Comparison of ENCODE assay signal across 8 cellular contexts in genomic region chr10:87863951-87864496, GRCh38. TPM values are rescaled to one million over a fixed set of nuclear protein-coding genes. Genes with fewer than 3 reads are reported as not detected.
DNase-seq lines count a peak whose midpoint lies in the region; ATAC-seq, FAIRE-seq and TF ChIP-seq lines count a peak whose summit lies in the region.
"Not testable (repeated sequence)": the region's sequence is repeated elsewhere in the genome, so short reads cannot be mapped to it uniquely, and the experiment has no call there.

No MANE protein-coding gene starts in this region.

- not testable (repeated sequence) for H3K27me3 ChIP-seq in GM12878 (replicated peaks in 1 of 2; ENCODE audit: control insufficient read depth in 2 of 2, insufficient read depth in 2 of 2, low read length in 1 of 2); skeletal muscle tissue (ENCODE audit: control insufficient read depth in 3 of 3, insufficient read depth in 3 of 3, low read length in 3 of 3)

- not testable (repeated sequence) for TF ChIP-seq EP300 in A549 (IDR thresholded peaks at IDR 0.05); GM12878 (IDR thresholded peaks at IDR 0.05; ENCODE audit: borderline replicate concordance in 1 of 2, control insufficient read depth in 1 of 2, low read depth in 2 of 2, low read length in 2 of 2)

- not testable (repeated sequence) for H2AFZ ChIP-seq in GM12878 (ENCODE audit: control insufficient read depth, low read depth, low read length)

- in situ Hi-C loops in GM12878 (cut with MboI): loop anchor here (5.0 to 10.0 kb wide), 5 partner anchors 201 to 688 kb away; no protein-coding TSS in a partner anchor

- not testable (repeated sequence) for H4K20me1 ChIP-seq in GM12878 (ENCODE audit: control insufficient read depth, insufficient read depth)

- not testable (repeated sequence) for DNase-seq in A549 (ENCODE audit: low read depth in 1 of 2, low spot score in 1 of 2); GM12878 (ENCODE audit: low read depth, low spot score); fibroblast of villous mesenchyme (ENCODE audit: low read depth)
- peak; percentile 49 for DNase-seq in NCI-H748 (lab: John Stamatoyannopoulos, UW; ENCODE audit: unreplicated experiment)
- DNase-seq in activated CD4-positive, alpha-beta T cell treated with anti-CD3 and anti-CD28 coated beads, Interleukin-2, amount 50 U/mL, for 48 hours: peak; percentile 32 to 43
- peak; percentile 42 for DNase-seq in medulla oblongata (ENCODE audit: extremely low spot score)

- FAIRE-seq in A549 (lab: Jason Lieb, UNC); GM12878 (lab: Jason Lieb, UNC): not testable (repeated sequence)

- WGBS in A549 (ENCODE audit: missing lambda C conversion rate): 0% methylated on average over 12 of the region's 47 CpGs
- WGBS in GM12878 (ENCODE audit: insufficient coverage, insufficient replicate concordance, low lambda C conversion rate, missing lambda C conversion rate): 0% methylated on average over 18 of the region's 47 CpGs

- H3K4me3 ChIP-seq in A549: peak overlapping the region; percentile 78
- peak overlapping the region; percentile 94 for H3K4me3 ChIP-seq in GM12878
- H3K4me3 ChIP-seq in fibroblast of villous mesenchyme (ENCODE audit: low read depth, low read length): peak overlapping the region; percentile 93
- H3K4me3 ChIP-seq in skeletal muscle tissue (ENCODE audit: low read length in 3 of 3): peak overlapping the region; percentile 97 to 99 (median 97)

- intact Hi-C loops in GM12878 (cut with micrococcal nuclease; ENCODE audit: unreplicated experiment): loop anchor here (2.0 to 5.0 kb wide), 3 partner anchors 68 to 423 kb away; no protein-coding TSS in a partner anchor

- ATAC-seq in A549 (peak; percentile 9 to 24; a peak in 4 of 6 replicates), GM21515 (IDR thresholded peaks at IDR 0.05; ENCODE audit: unreplicated experiment) (peak; percentile 0), GM12878 (0 out of 3 replicates have a peak, but pooled peaks have one; percentile 1)

- peaks cover 85% of the 10 kb centered on the region for H3K79me2 ChIP-seq in GM12878 (ENCODE audit: control insufficient read depth, insufficient read depth, low read length)

- not testable (repeated sequence) for BruUV-seq in GM12878 (replicated peaks; lab: Mats Ljungman, UMichigan)

- peak overlapping the region; percentile 99 for H3K9ac ChIP-seq in GM12878 (ENCODE audit: control insufficient read depth, insufficient read depth, low read length)
- H3K9ac ChIP-seq in skeletal muscle tissue (ENCODE audit: low read depth in 1 of 3, low read length in 3 of 3): peak overlapping the region; percentile 82 to 92 (median 90)

- H3K4me1 ChIP-seq in A549 (peaks cover 22% of the 10 kb centered on the region; the same call in 2 of the 3 replicates), skeletal muscle tissue (ENCODE audit: control insufficient read depth in 3 of 3, insufficient read depth in 3 of 3, low read length in 3 of 3) (peaks cover 6 to 32% (median 13%) of the 10 kb centered on the region in 3 donors)
- H3K4me1 ChIP-seq in GM12878 (ENCODE audit: control insufficient read depth, insufficient read depth, low read length): not testable (repeated sequence)

- H3K27ac ChIP-seq in A549: peak overlapping the region; percentile 96 to 99
- H3K27ac ChIP-seq in GM12878 (ENCODE audit: control insufficient read depth, insufficient read depth): peak overlapping the region; percentile 98
- H3K27ac ChIP-seq in skeletal muscle tissue (ENCODE audit: low read depth, low read length): peak overlapping the region; percentile 84

- not testable (repeated sequence) for TF ChIP-seq POLR2A in A549 (IDR thresholded peaks at IDR 0.05; ENCODE audit: low read length); GM12878 (IDR thresholded peaks at IDR 0.05; ENCODE audit: low read depth, low read length)

- CTCF ChIA-PET in A549 (lab: Yijun Ruan, JAX): interaction anchor here (0.6 to 5.6 kb wide), 5 partner anchors 11 to 525 kb away, joined by 4 to 38 read pairs (median 5); no protein-coding TSS in a partner anchor
- CTCF ChIA-PET in GM12878 (lab: Yijun Ruan, JAX): interaction anchor here (1.1 to 3.8 kb wide), 5 partner anchors 10 to 525 kb away, joined by 3 to 98 read pairs (median 10); no protein-coding TSS in a partner anchor

- SMC1A ChIA-PET in GM12878 (lab: Charles Lee; ENCODE audit: uncharacterized antibody, unreplicated experiment): interaction anchor here (1.4 to 6.9 kb wide), 7 partner anchors 66 to 525 kb away, joined by 4 to 140 read pairs (median 13); no protein-coding TSS in a partner anchor

- POLR2A ChIA-PET in A549 (lab: Yijun Ruan, JAX): interaction anchor here (1.1 to 6.1 kb wide), 8 partner anchors 8 to 719 kb away, joined by 3 to 83 read pairs (median 14); partner anchors contain the start of genes ATAD1 and RNLS
- POLR2A ChIA-PET in GM12878 (lab: Charles Lee): interaction anchor here (1.0 to 1.7 kb wide), 4 partner anchors 198 to 523 kb away, joined by 3 to 7 read pairs (median 4); no protein-coding TSS in a partner anchor

- H3K4me2 ChIP-seq in A549 (peak overlapping the region; percentile 94), GM12878 (ENCODE audit: control insufficient read depth, insufficient read depth) (peak overlapping the region; percentile 47; the same call in 1 of the 2 replicates)

- TF ChIP-seq CTCF in A549 (IDR thresholded peaks at IDR 0.05); GM12878 (IDR thresholded peaks at IDR 0.05 in 2 of 3, conservative IDR thresholded peaks at IDR 0.05 in 1 of 3; ENCODE audit: control insufficient read depth in 2 of 3, extremely low read depth in 1 of 3, insufficient read depth in 1 of 3, low read depth in 3 of 3, low read length in 3 of 3); fibroblast of villous mesenchyme (IDR thresholded peaks at IDR 0.05; ENCODE audit: insufficient read depth, low read depth, low read length): not testable (repeated sequence)

- RAD21 ChIA-PET in GM12878 (lab: Charles Lee; ENCODE audit: unreplicated experiment): interaction anchor here (0.7 to 6.4 kb wide), 10 partner anchors 46 to 690 kb away, joined by 3 to 158 read pairs (median 27); partner anchors contain the start of gene ATAD1

- not testable (repeated sequence) for H3K36me3 ChIP-seq in GM12878 (ENCODE audit: control insufficient read depth in 2 of 2, insufficient read depth in 2 of 2, low read length in 1 of 2); skeletal muscle tissue (ENCODE audit: control insufficient read depth in 3 of 3, insufficient read depth in 3 of 3, low read length in 3 of 3)

- TF ChIP-seq RAD21 in A549 (conservative IDR thresholded peaks at IDR 0.05 in 1 of 2, IDR thresholded peaks at IDR 0.05 in 1 of 2); GM12878 (IDR thresholded peaks at IDR 0.05; ENCODE audit: insufficient read depth, low read depth, low read length): not testable (repeated sequence)

- not testable (repeated sequence) for H3K9me3 ChIP-seq in A549; GM12878 (replicated peaks; ENCODE audit: control insufficient read depth, insufficient read depth, low read length); skeletal muscle tissue (ENCODE audit: control insufficient read depth in 3 of 3, low read length in 3 of 3)

RNA-seq across cellular contexts. Expression of gene PTEN, which starts 0.6 kb away (rescaled TPM):
- polyA plus RNA-seq in A549 (2011; rRNA removed) (51.9 and 58.3 TPM in 2 replicates), A549 (2017; fragmentation: RNase III; extraction: RNeasy Plus Mini Kit Qiagen cat#74134 plus additional on column Dnase treatment) (33.6 to 39.5 TPM (median 36.6 TPM) in 3 replicates), GM12878 (2011; rRNA removed) (94.3 and 180 TPM in 2 replicates), GM12878 (2014; fragmentation: Illumina TruSeq; extraction: Trizol) (53.0 and 67.7 TPM in 2 replicates), GM12878 (2014; fragmentation: Nextera tagmentation; extraction: Ambion mirVana) (10 to 100 TPM; 26.1 to 59.5 TPM), GM12878 (2014; rRNA removed) (35.0 and 45.0 TPM in 2 replicates), GM12878 (2016; fragmentation: Nextera tagmentation; extraction: Ambion mirVana) (10 to 100 TPM; 49.5 to 56.8 TPM)
- polyA plus RNA-seq in A549 (2012; cell fraction: cytosol; rRNA removed): 7.3 and 8.5 TPM in 2 replicates
- polyA plus RNA-seq in A549 (2012; cell fraction: nucleus; rRNA removed): 3.7 and 5.2 TPM in 2 replicates
- 37.1 and 53.1 TPM in 2 replicates for polyA minus RNA-seq in A549 (2011; rRNA and poly(A)+ RNA removed)
- 856 and 868 TPM in 2 replicates for total RNA-seq in GM12878 (2013; cell fraction: nucleolus; rRNA removed)
- total RNA-seq in GM12878 (2014; rRNA removed) (83.1 and 113 TPM in 2 replicates), GM12878 (2014; rRNA removed; fragmentation: Illumina TruSeq; extraction: Trizol) (175 and 183 TPM in 2 replicates), GM12878 (2021) (87.5 and 94.9 TPM in 2 replicates), fibroblast of villous mesenchyme (265 and 276 TPM in 2 replicates), skeletal muscle tissue (76.2 TPM)
- polyA plus RNA-seq in GM12878 (2011; ENCODE audit: low read depth): 24.4 TPM
- 19.9 and 22.4 TPM in 2 replicates for polyA plus RNA-seq in GM12878 (2011; cell fraction: cytosol; rRNA removed)
- 52.2 and 61.7 TPM in 2 replicates for polyA plus RNA-seq in GM12878 (2011; cell fraction: nucleus; rRNA removed)
- polyA plus RNA-seq in GM12878 (2012): 100 and 102 TPM in 2 replicates
- polyA minus RNA-seq in GM12878 (2011; rRNA and poly(A)+ RNA removed): 143 and 199 TPM in 2 replicates
- 54.9 and 66.1 TPM in 2 replicates for polyA minus RNA-seq in GM12878 (2011; cell fraction: cytosol; rRNA and poly(A)+ RNA removed)
- polyA minus RNA-seq in GM12878 (2011; cell fraction: nucleus; rRNA and poly(A)+ RNA removed): 165 and 285 TPM in 2 replicates

RNA-seq across cellular contexts. Expression of gene KLLN, which starts 0.7 kb away (rescaled TPM):
- polyA plus RNA-seq in A549 (2011; rRNA removed) (0.44 and 0.58 TPM in 2 replicates), A549 (2017; fragmentation: RNase III; extraction: RNeasy Plus Mini Kit Qiagen cat#74134 plus additional on column Dnase treatment) (0.55 to 0.71 TPM (median 0.57 TPM) in 3 replicates), GM12878 (2011; rRNA removed) (0.86 and 0.87 TPM in 2 replicates), GM12878 (2014; fragmentation: Illumina TruSeq; extraction: Trizol) (1.7 and 2.1 TPM in 2 replicates), GM12878 (2014; fragmentation: Nextera tagmentation; extraction: Ambion mirVana) (1 to 10 TPM; 2.0 to 2.1 TPM), GM12878 (2014; rRNA removed) (1.1 TPM in 2 replicates), GM12878 (2016; fragmentation: Nextera tagmentation; extraction: Ambion mirVana) (1 to 10 TPM; 1.8 to 2.2 TPM)
- 0.22 and 0.26 TPM in 2 replicates for polyA plus RNA-seq in A549 (2012; cell fraction: cytosol; rRNA removed)
- 0.26 and 0.28 TPM in 2 replicates for polyA plus RNA-seq in A549 (2012; cell fraction: nucleus; rRNA removed)
- 0.78 and 0.83 TPM in 2 replicates for polyA minus RNA-seq in A549 (2011; rRNA and poly(A)+ RNA removed)
- total RNA-seq in GM12878 (2013; cell fraction: nucleolus; rRNA removed): 3.1 and 3.4 TPM in 2 replicates
- total RNA-seq in GM12878 (2014; rRNA removed) (1.4 and 1.7 TPM in 2 replicates), GM12878 (2014; rRNA removed; fragmentation: Illumina TruSeq; extraction: Trizol) (1.5 TPM in 2 replicates), GM12878 (2021) (1.9 and 2.0 TPM in 2 replicates), fibroblast of villous mesenchyme (0.86 and 0.97 TPM in 2 replicates), skeletal muscle tissue (under 0.01 TPM)
- 0.62 TPM for polyA plus RNA-seq in GM12878 (2011; ENCODE audit: low read depth)
- polyA plus RNA-seq in GM12878 (2011; cell fraction: cytosol; rRNA removed): 0.91 and 1.0 TPM in 2 replicates
- polyA plus RNA-seq in GM12878 (2011; cell fraction: nucleus; rRNA removed): 1.3 and 1.7 TPM in 2 replicates
- polyA plus RNA-seq in GM12878 (2012): 0.99 and 1.5 TPM in 2 replicates
- polyA minus RNA-seq in GM12878 (2011; rRNA and poly(A)+ RNA removed): 2.0 and 2.2 TPM in 2 replicates
- 0.94 and 1.3 TPM in 2 replicates for polyA minus RNA-seq in GM12878 (2011; cell fraction: cytosol; rRNA and poly(A)+ RNA removed)
- 3.6 and 5.4 TPM in 2 replicates for polyA minus RNA-seq in GM12878 (2011; cell fraction: nucleus; rRNA and poly(A)+ RNA removed)

RNA-seq across cellular contexts. Expression of gene ATAD1, which starts 46.0 kb away (rescaled TPM):
- polyA plus RNA-seq in A549 (2011; rRNA removed) (66.7 and 94.8 TPM in 2 replicates), A549 (2017; fragmentation: RNase III; extraction: RNeasy Plus Mini Kit Qiagen cat#74134 plus additional on column Dnase treatment) (30.0 to 32.3 TPM (median 32.3 TPM) in 3 replicates), GM12878 (2011; rRNA removed) (40.8 and 79.5 TPM in 2 replicates), GM12878 (2014; fragmentation: Illumina TruSeq; extraction: Trizol) (43.3 and 56.8 TPM in 2 replicates), GM12878 (2014; fragmentation: Nextera tagmentation; extraction: Ambion mirVana) (10 to 100 TPM; 33.6 to 35.0 TPM), GM12878 (2014; rRNA removed) (20.5 and 24.7 TPM in 2 replicates), GM12878 (2016; fragmentation: Nextera tagmentation; extraction: Ambion mirVana) (10 to 100 TPM; 58.0 to 59.3 TPM)
- polyA plus RNA-seq in A549 (2012; cell fraction: cytosol; rRNA removed): 8.4 and 8.8 TPM in 2 replicates
- polyA plus RNA-seq in A549 (2012; cell fraction: nucleus; rRNA removed): 4.7 and 8.5 TPM in 2 replicates
- 22.9 and 25.5 TPM in 2 replicates for polyA minus RNA-seq in A549 (2011; rRNA and poly(A)+ RNA removed)
- 142 and 161 TPM in 2 replicates for total RNA-seq in GM12878 (2013; cell fraction: nucleolus; rRNA removed)
- total RNA-seq in GM12878 (2014; rRNA removed) (30.3 and 35.9 TPM in 2 replicates), GM12878 (2014; rRNA removed; fragmentation: Illumina TruSeq; extraction: Trizol) (40.1 and 41.3 TPM in 2 replicates), GM12878 (2021) (37.7 and 48.9 TPM in 2 replicates), fibroblast of villous mesenchyme (30.6 and 51.8 TPM in 2 replicates), skeletal muscle tissue (20.4 TPM)
- 12.0 TPM for polyA plus RNA-seq in GM12878 (2011; ENCODE audit: low read depth)
- 9.7 and 13.3 TPM in 2 replicates for polyA plus RNA-seq in GM12878 (2011; cell fraction: cytosol; rRNA removed)
- polyA plus RNA-seq in GM12878 (2011; cell fraction: nucleus; rRNA removed): 16.8 and 17.1 TPM in 2 replicates
- polyA plus RNA-seq in GM12878 (2012): 17.4 and 29.0 TPM in 2 replicates
- 16.3 and 27.9 TPM in 2 replicates for polyA minus RNA-seq in GM12878 (2011; rRNA and poly(A)+ RNA removed)
- 12.7 and 13.1 TPM in 2 replicates for polyA minus RNA-seq in GM12878 (2011; cell fraction: cytosol; rRNA and poly(A)+ RNA removed)
- polyA minus RNA-seq in GM12878 (2011; cell fraction: nucleus; rRNA and poly(A)+ RNA removed): 16.0 and 24.2 TPM in 2 replicates
